In the genomic region with DNA sequence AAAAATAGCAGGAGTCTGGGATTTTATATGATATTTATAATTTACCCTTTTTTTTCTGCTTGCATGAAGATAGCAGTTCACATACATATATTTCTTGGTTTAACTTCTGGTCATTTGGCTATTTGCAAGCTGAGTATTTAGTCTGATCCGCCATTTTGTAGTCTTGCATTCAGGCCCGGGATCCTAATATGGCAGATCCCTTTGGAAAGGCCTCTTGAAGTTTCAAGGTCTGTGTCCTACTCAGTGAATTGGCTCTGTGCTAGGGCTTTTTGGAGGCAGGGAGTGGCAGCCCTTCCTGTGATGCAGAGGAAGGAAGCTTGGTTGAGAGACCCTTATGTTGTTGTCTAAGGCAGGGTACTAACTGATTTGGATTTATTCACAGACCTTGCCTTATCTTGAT, we compare ENCODE assay signal across 1 cellular context.
TF ChIP-seq lines count a peak whose summit lies in the region.

No MANE protein-coding gene starts in this region.

TF ChIP-seq in H1, 55 proteins besides CTCF, POLR2A, EP300 and RAD21:
- no peak for TF ChIP-seq SP4 (IDR thresholded peaks at IDR 0.05; ENCODE audit: low read length)
- peak; percentile 91 for TF ChIP-seq YY1 (IDR thresholded peaks at IDR 0.05; ENCODE audit: low read depth, low read length)
- TF ChIP-seq GTF2F1 (IDR thresholded peaks at IDR 0.05; ENCODE audit: borderline replicate concordance, low read depth, low read length) = no peak
- TF ChIP-seq TAF7 (optimal IDR thresholded peaks at IDR 0.05; ENCODE audit: borderline replicate concordance, low read depth, low read length) = peak; percentile 6
- no peak for TF ChIP-seq RNF2 (IDR thresholded peaks at IDR 0.05; ENCODE audit: borderline replicate concordance, low read depth, low read length, missing control alignments, poor library complexity, severe bottlenecking)
- TF ChIP-seq CHD1 (IDR thresholded peaks at IDR 0.05; ENCODE audit: low read depth, low read length) = 0 out of 2 replicates have a peak, but pooled peaks have one; percentile 56
- TF ChIP-seq POLR2AphosphoS5 (IDR thresholded peaks at IDR 0.05; ENCODE audit: low read depth, low read length) = no peak
TF ChIP-seq in H1: peak in this region for 3.
